ENCODE assay signal across 10 cellular contexts in the genomic region with DNA sequence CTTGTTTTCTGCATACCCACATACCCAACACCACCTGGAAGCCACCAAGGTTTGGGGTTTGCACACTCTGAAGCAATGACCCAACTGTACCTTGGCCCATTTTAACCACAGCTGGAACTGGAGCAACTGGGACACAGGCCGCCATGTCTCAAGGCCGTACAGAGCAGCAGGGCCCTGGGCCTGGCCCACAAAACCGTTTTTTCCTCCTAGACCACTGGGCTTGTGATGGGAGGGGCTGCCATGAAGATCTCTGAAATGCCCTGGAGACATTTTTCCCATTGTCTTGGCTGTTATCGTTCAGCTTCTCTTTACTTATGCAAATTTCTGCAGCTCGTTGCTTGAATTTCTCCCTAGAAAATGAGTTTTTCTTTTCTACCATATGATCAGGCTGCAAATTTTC.
"Had no signal": no experiment of that assay in that cellular context is flagged by ENCODE, and none has a peak within 500 bp of the region (broad histone marks: within the 10 kb centered on the region; RNA-seq: fewer than 3 reads in every experiment).

No MANE protein-coding gene starts in this region.

- H3K4me3 Mint-ChIP-seq: IgD-negative memory B cell had no signal

- H3K4me3 ChIP-seq: K562 had no signal

- DNase-seq: IMR-90, Karpas-422, KBM-7, KG1 had no signal

- H3K27ac ChIP-seq: HL-60, KMS-11 had no signal

- H3K36me3 Mint-ChIP-seq: IgD-negative memory B cell had no signal

- ATAC-seq: HepG2, K562 had no signal

- H3K4me2 ChIP-seq: KMS-11 had no signal

- H3K9ac ChIP-seq: KMS-11 had no signal

- H3K27ac Mint-ChIP-seq: IgD-negative memory B cell had no signal

- H3K4me1 Mint-ChIP-seq: IgD-negative memory B cell had no signal

- H3K27me3 Mint-ChIP-seq: IgD-negative memory B cell had no signal

- FAIRE-seq: HepG2, HTR-8/SVneo, K562 had no signal
